ENCODE assay signal across 17 cellular contexts in the genomic region with DNA sequence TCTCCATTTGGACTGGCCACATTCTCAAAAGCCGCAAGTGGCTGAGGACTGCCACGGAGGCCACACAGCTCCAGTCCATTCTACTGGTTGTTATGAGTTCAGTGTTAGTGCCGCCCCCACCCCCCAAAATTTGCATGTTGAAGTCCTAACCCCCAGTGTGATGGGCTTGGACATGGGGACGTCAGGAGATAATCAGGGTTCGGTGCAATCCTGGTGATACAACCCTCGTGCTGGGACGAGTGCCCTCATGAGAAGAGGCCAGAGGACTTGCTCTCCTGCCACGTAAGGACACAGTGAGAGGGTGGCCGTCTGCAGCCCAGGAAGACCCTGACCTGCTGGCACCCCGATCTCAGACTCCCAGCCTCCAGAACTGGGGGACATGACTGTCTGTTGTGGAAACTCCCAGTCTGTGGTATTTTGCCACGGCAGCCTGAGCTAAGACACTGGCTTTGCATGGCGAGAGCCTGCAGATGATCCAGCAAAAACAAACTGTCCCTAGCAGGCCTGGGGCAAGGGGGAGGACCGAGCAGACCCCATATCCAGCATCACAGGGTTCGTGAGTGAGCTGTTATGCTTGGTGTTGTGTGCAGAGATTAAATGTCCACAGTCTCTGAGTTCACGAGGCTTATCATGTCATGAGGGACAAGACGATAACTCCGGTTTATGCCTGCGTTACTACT.
"Had no signal": no experiment of that assay in that cellular context is flagged by ENCODE, and none has a peak within 500 bp of the region (broad histone marks: within the 10 kb centered on the region; RNA-seq: fewer than 3 reads in every experiment).

No MANE protein-coding gene starts in this region.

- H3K27ac ChIP-seq: ovary had no signal

- H3K36me3 ChIP-seq: heart left ventricle, ovary, prostate gland, right lobe of liver, suprapubic skin, thyroid gland had no signal

- H3K4me3 ChIP-seq: heart left ventricle, lung, ovary, prostate gland, right lobe of liver, suprapubic skin, thyroid gland had no signal

- DNase-seq: effector memory CD4-positive, alpha-beta T cell; heart left ventricle; hippocampal formation; left colon; left ventricle myocardium superior; naive thymus-derived CD4-positive, alpha-beta T cell; ovary; retina; right lobe of liver; stimulated activated CD4-positive, alpha-beta T cell treated with anti-CD3 and anti-CD28 coated beads, Interleukin-2, amount 100 ng/mL, for 24 hours; stimulated activated CD4-positive, alpha-beta T cell treated with anti-CD3 and anti-CD28 coated beads, Interleukin-4, amount 100 ng/mL, for 4 hours; stimulated activated naive CD4-positive, alpha-beta T cell treated with Interleukin-2 at 50 U/mL for 16 hours; thyroid gland had no signal

- H3K4me1 ChIP-seq: prostate gland had no signal

- ATAC-seq: esophagus mucosa; heart left ventricle; left colon; left ventricle myocardium superior; naive thymus-derived CD4-positive, alpha-beta T cell; right lobe of liver had no signal

- H3K9me3 ChIP-seq: heart left ventricle, ovary, prostate gland, right lobe of liver, suprapubic skin, thyroid gland had no signal

- H3K27me3 ChIP-seq: ovary, right lobe of liver, thyroid gland had no signal
